ENCODE assay signal across 10 cellular contexts in the genomic region with DNA sequence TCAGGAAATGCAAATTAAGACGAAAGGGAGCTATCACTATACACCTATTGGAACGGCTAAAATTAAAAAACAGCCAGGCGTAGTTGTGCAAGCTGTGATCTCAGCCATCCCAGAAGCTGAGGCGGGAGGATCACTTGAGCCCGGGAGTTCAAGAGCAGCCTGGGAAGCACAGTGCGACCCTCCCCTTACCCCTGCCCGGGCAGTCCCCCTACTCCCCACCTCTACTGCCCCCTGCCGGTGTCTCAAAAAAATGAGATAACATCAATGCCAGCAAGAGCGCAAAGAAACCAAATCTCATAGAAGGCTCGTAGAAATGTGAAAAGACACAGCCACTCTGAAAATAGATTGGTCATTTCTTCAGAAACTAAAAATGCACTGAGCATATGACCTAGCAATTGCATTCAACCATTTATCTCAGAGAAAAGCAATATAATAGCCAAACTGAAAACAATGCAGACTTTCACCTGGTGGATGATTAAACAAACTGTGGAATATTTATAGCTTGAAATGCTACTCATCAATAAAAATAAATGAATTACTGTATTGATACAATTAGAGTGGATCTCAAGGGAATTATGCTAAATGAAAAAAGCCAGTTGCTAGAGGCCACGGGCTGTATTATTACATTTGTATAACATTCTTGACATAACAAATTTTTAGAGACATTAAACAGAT. TPM values are rescaled to one million over a fixed set of nuclear protein-coding genes. Genes with fewer than 3 reads are reported as not detected.
DNase-seq lines count a peak whose midpoint lies in the region; TF ChIP-seq lines count a peak whose summit lies in the region.
"Had no signal": no experiment of that assay in that cellular context is flagged by ENCODE, and none has a peak within 500 bp of the region (broad histone marks: within the 10 kb centered on the region; RNA-seq: fewer than 3 reads in every experiment).

No MANE protein-coding gene starts in this region.

- H3K9me3 ChIP-seq in adipocyte (ENCODE audit: control insufficient read depth, low read length) (no peaks in the 10 kb centered on the region), neuronal stem cell (replicated peaks in 1 of 2; ENCODE audit: control insufficient read depth in 2 of 2, insufficient read depth in 1 of 2, low read depth in 1 of 2, low read length in 2 of 2) (peaks cover 0 to 2% of the 10 kb centered on the region in 2 donors)

- H3K4me3 ChIP-seq in adipocyte (ENCODE audit: low read length) (no peak overlapping the region), neuronal stem cell (ENCODE audit: low read length in 2 of 2) (no peak overlapping the region)

- H2BK12ac ChIP-seq in neuronal stem cell (ENCODE audit: low read length): no peak overlapping the region

- H3K36me3 ChIP-seq in adipocyte (ENCODE audit: control insufficient read depth, insufficient read depth, low read length, severe bottlenecking) (no peaks in the 10 kb centered on the region), neuronal stem cell (replicated peaks in 1 of 2; ENCODE audit: control insufficient read depth in 2 of 2, insufficient read depth in 2 of 2, low read length in 2 of 2) (no peaks in the 10 kb centered on the region)

- H3K23ac ChIP-seq in neuronal stem cell (ENCODE audit: low read depth, low read length, poor library complexity): no peak overlapping the region

- no peak overlapping the region for H3K27ac ChIP-seq in neuronal stem cell (replicated peaks; ENCODE audit: low read length)

- no CpG with 5 or more reads among the region's 11 CpGs for WGBS in neuronal stem cell (ENCODE audit: extremely low coverage in 2 of 2, insufficient read length in 2 of 2, insufficient replicate concordance in 1 of 2), 2 donors

- H2BK5ac ChIP-seq in neuronal stem cell (ENCODE audit: low read length): no peak overlapping the region

- TF ChIP-seq CTCF in LNCAP (IDR thresholded peaks at IDR 0.05): peak; percentile 66

- no peak overlapping the region for H3K14ac ChIP-seq in neuronal stem cell (ENCODE audit: low read length)

- no peak overlapping the region for H3K4ac ChIP-seq in neuronal stem cell (ENCODE audit: low read length)

- no peak overlapping the region for H2BK15ac ChIP-seq in neuronal stem cell (ENCODE audit: low read length)

- H3K79me1 ChIP-seq in neuronal stem cell (ENCODE audit: low read depth, low read length): no peaks in the 10 kb centered on the region

- H3K9ac ChIP-seq in adipocyte (ENCODE audit: low read length) (no peak overlapping the region), neuronal stem cell (ENCODE audit: low read depth, low read length, poor library complexity) (no peak overlapping the region)

- H4K91ac ChIP-seq in neuronal stem cell (ENCODE audit: low read depth, low read length, poor library complexity): no peak overlapping the region

- H3K4me1 ChIP-seq in adipocyte (ENCODE audit: control insufficient read depth, insufficient read depth, low read length): peaks cover 9% of the 10 kb centered on the region
- H3K4me1 ChIP-seq in neuronal stem cell (ENCODE audit: control insufficient read depth in 2 of 2, insufficient read depth in 1 of 2, low read depth in 1 of 2, low read length in 2 of 2): peaks cover 5 to 10% of the 10 kb centered on the region in 2 donors

- peak overlapping the region; percentile 26 for H3K4me2 ChIP-seq in neuronal stem cell (ENCODE audit: insufficient read depth, low read length, poor library complexity, severe bottlenecking)

- DNase-seq in activated CD4-positive, alpha-beta T cell treated with anti-CD3 and anti-CD28 coated beads for 48 hours: peak; percentile 65
- no peak for DNase-seq in activated CD4-positive, alpha-beta T cell treated with anti-CD3 and anti-CD28 coated beads, Interleukin-2, amount 50 U/mL, for 4 hours
- peak; percentile 48 for DNase-seq in adipocyte (ENCODE audit: low read depth)
- DNase-seq in neuronal stem cell (ENCODE audit: low spot score): no peak
- DNase-seq in DMS153 (lab: John Stamatoyannopoulos, UW): no peak
- DNase-seq in occipital lobe (lab: John Stamatoyannopoulos, UW): no peak
- no peak for DNase-seq in central memory CD4-positive, alpha-beta T cell
- DNase-seq: foreskin melanocyte had no signal

- H2AK5ac ChIP-seq in neuronal stem cell (ENCODE audit: low read depth, low read length): no peak overlapping the region

- no peak overlapping the region for H4K8ac ChIP-seq in neuronal stem cell (ENCODE audit: low read depth, low read length)

- no peaks in the 10 kb centered on the region for H3K27me3 ChIP-seq in adipocyte (replicated peaks; ENCODE audit: control insufficient read depth, insufficient read depth, low read length)
- H3K27me3 ChIP-seq in neuronal stem cell (ENCODE audit: control insufficient read depth in 3 of 3, insufficient read depth in 3 of 3, low read depth in 1 of 3, low read length in 3 of 3): peaks cover 2 to 54% (median 42%) of the 10 kb centered on the region in 3 experiments

- no peak overlapping the region for H2BK120ac ChIP-seq in neuronal stem cell (ENCODE audit: low read depth, low read length)

- H2AFZ ChIP-seq in neuronal stem cell (ENCODE audit: low read length): no peak overlapping the region

- no peak overlapping the region for H3K18ac ChIP-seq in neuronal stem cell (ENCODE audit: low read length)

RNA-seq across cellular contexts. Expression of a gene that starts 20.6 kb away (rescaled TPM):
- polyA plus RNA-seq in neuronal stem cell (2013, experiment 1 of 2): not detected
- polyA plus RNA-seq in neuronal stem cell (2013, experiment 2 of 2): not detected
- not detected for total RNA-seq in occipital lobe
- total RNA-seq: SK-MEL-5 had no signal

RNA-seq across cellular contexts. Expression of a gene that starts 37.0 kb away (rescaled TPM):
- polyA plus RNA-seq in neuronal stem cell (2013, experiment 1 of 2): not detected
- polyA plus RNA-seq in neuronal stem cell (2013, experiment 2 of 2): not detected
- total RNA-seq in occipital lobe: not detected
- total RNA-seq: SK-MEL-5 had no signal

RNA-seq across cellular contexts. Expression of a gene that starts 37.0 kb away (rescaled TPM):
- 0.28 TPM for polyA plus RNA-seq in neuronal stem cell (2013, experiment 1 of 2)
- polyA plus RNA-seq in neuronal stem cell (2013, experiment 2 of 2): 0.28 TPM
- 0.78 TPM for total RNA-seq in occipital lobe

RNA-seq across cellular contexts. Expression of a gene that starts 55.1 kb away (rescaled TPM):
- 21.0 TPM for polyA plus RNA-seq in neuronal stem cell (2013, experiment 1 of 2)
- polyA plus RNA-seq in neuronal stem cell (2013, experiment 2 of 2): 21.3 TPM
- total RNA-seq in occipital lobe: 11.9 TPM

Comparison
In these comparisons a context has a peak if more than half of its experiments do, and no peak if none do; other contexts are left out.
1. DNase-seq: peak in activated CD4-positive, alpha-beta T cell treated with anti-CD3 and anti-CD28 coated beads for 48 hours (single experiment) and adipocyte (single experiment); none in activated CD4-positive, alpha-beta T cell treated with anti-CD3 and anti-CD28 coated beads, Interleukin-2, amount 50 U/mL, for 4 hours (0 of 2), neuronal stem cell (single experiment), DMS153 (single experiment), occipital lobe (single experiment) and central memory CD4-positive, alpha-beta T cell (single experiment).